22 cellular contexts compared by ENCODE assay signal in the genomic region with DNA sequence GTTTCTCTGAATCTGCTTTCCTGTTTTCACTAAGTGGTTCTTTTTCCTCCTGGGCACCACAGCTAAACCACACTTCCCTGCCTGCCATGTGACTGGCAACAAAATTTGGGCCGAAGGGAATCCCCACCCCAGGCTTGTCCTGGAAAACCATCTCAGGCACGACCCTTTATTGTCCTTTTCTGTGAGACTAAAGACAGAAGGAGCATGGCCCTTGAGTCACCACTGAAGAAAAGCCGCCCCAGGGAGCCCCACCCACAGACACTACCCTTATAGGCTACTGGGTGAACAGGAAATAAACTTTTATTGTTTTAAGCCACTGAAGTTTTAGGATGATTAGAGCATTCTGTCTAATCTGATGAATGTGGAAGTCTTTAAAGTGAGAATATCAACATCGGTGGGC.
A peak's percentile ranks its signal among the peaks of the same experiment; 100 is the strongest.
DNase-seq lines count a peak whose midpoint lies in the region; ATAC-seq, FAIRE-seq and TF ChIP-seq lines count a peak whose summit lies in the region.
"Had no signal": no experiment of that assay in that cellular context is flagged by ENCODE, and none has a peak within 500 bp of the region (broad histone marks: within the 10 kb centered on the region; RNA-seq: fewer than 3 reads in every experiment).

No MANE protein-coding gene starts in this region.

- DNase-seq in HepG2 (ENCODE audit: low spot score): no peak
- no peak for DNase-seq in right lobe of liver
- peak; percentile 64 to 88 for DNase-seq in PC-9
- DNase-seq in foreskin melanocyte: peak; percentile 61
- no peak for DNase-seq in HPDE6-E6E7 (ENCODE audit: extremely low spot score)
- no peak for DNase-seq in C1 segment of cervical spinal cord (lab: John Stamatoyannopoulos, UW)
- DNase-seq: activated CD4-positive, alpha-beta T cell treated with anti-CD3 and anti-CD28 coated beads, Interleukin-2, amount 50 U/mL, for 1 hour; activated T-cell treated with anti-CD3 and anti-CD28 coated beads, Interleukin-2, amount 50 U/mL, for 4 hours; CD8-positive, alpha-beta memory T cell; DMS79; effector memory CD4-positive, alpha-beta T cell; kidney glomerular epithelial cell; mammary epithelial cell; NCI-H1417; NCI-H2107; RPMI8226; SK-N-SH; stimulated activated CD4-positive, alpha-beta T cell treated with anti-CD3 and anti-CD28 coated beads, Interleukin-1b, Interleukin-23, amount 100 ng/mL, for 48 hours; stimulated activated naive CD4-positive, alpha-beta T cell; thyroid gland had no signal

- no peaks in the 10 kb centered on the region for H4K20me1 ChIP-seq in HepG2 (ENCODE audit: insufficient read depth, low read length)
- H4K20me1 ChIP-seq in PC-9 (ENCODE audit: insufficient read depth): no peaks in the 10 kb centered on the region

- H3K79me2 ChIP-seq in HepG2 (ENCODE audit: insufficient read depth, low read length) (no peaks in the 10 kb centered on the region), PC-9 (ENCODE audit: low read depth) (no peaks in the 10 kb centered on the region)
- H3K79me2 ChIP-seq: parathyroid adenoma had no signal

- WGBS in HepG2 (ENCODE audit: low lambda C conversion rate): 94% methylated on average over 4 of the region's 4 CpGs
- WGBS in right lobe of liver (ENCODE audit: insufficient coverage, low coverage, low lambda C conversion rate, missing lambda C conversion rate): 60% methylated on average over 4 of the region's 4 CpGs

- H3K36me3 ChIP-seq in HepG2 (replicated peaks in 1 of 2; ENCODE audit: control insufficient read depth in 1 of 2, insufficient read depth in 2 of 2, low read length in 2 of 2) (no peaks in the 10 kb centered on the region), right lobe of liver (no peaks in the 10 kb centered on the region), PC-9 (ENCODE audit: low read depth) (no peaks in the 10 kb centered on the region)
- H3K36me3 ChIP-seq: thyroid gland had no signal

- TF ChIP-seq EP300 in HepG2 (IDR thresholded peaks at IDR 0.05; ENCODE audit: low read depth in 2 of 2, low read length in 2 of 2) (no peak), HepG2 (CRISPR knock-in tag; IDR thresholded peaks at IDR 0.05; ENCODE audit: borderline replicate concordance) (no peak)

- no peak for TF ChIP-seq POLR2A in HepG2 (IDR thresholded peaks at IDR 0.05; ENCODE audit: insufficient read depth in 1 of 2, low read depth in 2 of 2, low read length in 2 of 2)
- TF ChIP-seq POLR2A in right lobe of liver (IDR thresholded peaks at IDR 0.05): no peak

- CTCF ChIA-PET in HepG2 (lab: Yijun Ruan, JAX; ENCODE audit: low intra/inter-chr PET ratio, low total read pairs): no interaction called here
- CTCF ChIA-PET in PC-9 (lab: Charles Lee): interaction anchor here (0.6 to 0.7 kb wide), 2 partner anchors 9 to 89 kb away, joined by 3 to 14 read pairs; a partner anchor contains a TSS

- H3K4me1 ChIP-seq in HepG2 (ENCODE audit: insufficient read depth, low read length) (peaks cover 46% of the 10 kb centered on the region), right lobe of liver (peaks cover 0 to 14% (median 0%) of the 10 kb centered on the region in 4 donors), PC-9 (replicated peaks; ENCODE audit: insufficient read depth) (peaks cover 39% of the 10 kb centered on the region)
- H3K4me1 ChIP-seq: parathyroid adenoma, thyroid gland had no signal

- POLR2A ChIA-PET in HepG2 (lab: Yijun Ruan, JAX): interaction anchor here (1.5 kb wide), 1 partner anchor 20 kb away, joined by 3 read pairs; no protein-coding TSS in a partner anchor
- POLR2A ChIA-PET in PC-9 (lab: Charles Lee; ENCODE audit: unreplicated experiment): interaction anchor here (0.5 kb wide), 1 partner anchor 39 kb away, joined by 6 read pairs; no protein-coding TSS in a partner anchor

- no peaks in the 10 kb centered on the region for H3K9me2 ChIP-seq in PC-9 (ENCODE audit: insufficient read depth)
- H3K9me2 ChIP-seq: SK-N-SH had no signal

- no peak overlapping the region for H3K27ac ChIP-seq in HepG2 (ENCODE audit: extremely low read length, insufficient read depth, low read length)
- H3K27ac ChIP-seq in right lobe of liver: no peak overlapping the region
- H3K27ac ChIP-seq in PC-9: peak overlapping the region; percentile 82
- H3K27ac ChIP-seq: parathyroid adenoma, thyroid gland had no signal

- intact Hi-C loops in HepG2 (cut with micrococcal nuclease; ENCODE audit: unreplicated experiment) (no loop called here), right lobe of liver (cut with DNase I) (no loop called here), PC-9 (cut with micrococcal nuclease; ENCODE audit: unreplicated experiment) (loop anchor here (1.0 kb wide), 1 partner anchor 61 kb away; no protein-coding TSS in a partner anchor)

- no peaks in the 10 kb centered on the region for H3K27me3 ChIP-seq in HepG2 (ENCODE audit: control insufficient read depth in 1 of 2, insufficient read depth in 2 of 2, low read length in 2 of 2)
- H3K27me3 ChIP-seq in right lobe of liver: no peaks in the 10 kb centered on the region
- no peaks in the 10 kb centered on the region for H3K27me3 ChIP-seq in PC-9 (ENCODE audit: insufficient read depth, low read depth)
- H3K27me3 ChIP-seq: thyroid gland had no signal

- TF ChIP-seq RAD21 in HepG2 (CRISPR knock-in tag; IDR thresholded peaks at IDR 0.05): no peak

- in situ Hi-C loops in HepG2 (cut with HindIII; ENCODE audit: extremely low pct_ligation_motif_present, low pct_unique_long_range_greater_than_20kb): no loop called here

- ATAC-seq in HepG2 (no peak), right lobe of liver (no peak), GM18520 (IDR thresholded peaks at IDR 0.05; ENCODE audit: unreplicated experiment) (no peak)

- H3K4me2 ChIP-seq in HepG2 (ENCODE audit: low read depth, low read length): no peak overlapping the region
- H3K4me2 ChIP-seq in PC-9: peak overlapping the region; percentile 38
- H3K4me2 ChIP-seq: SK-N-SH had no signal

- H3K4me3 ChIP-seq in HepG2 (replicated peaks in 1 of 3; ENCODE audit: insufficient read depth in 1 of 3, low read depth in 2 of 3, low read length in 3 of 3) (no peak overlapping the region), right lobe of liver (no peak overlapping the region), PC-9 (no peak overlapping the region)
- H3K4me3 ChIP-seq: thyroid gland had no signal

- FAIRE-seq in HepG2 (lab: Jason Lieb, UNC): no peak

- BruUV-seq in HepG2 (replicated peaks; lab: Mats Ljungman, UMichigan): no TSS peak
- no TSS peak for BruUV-seq in PC-9 (replicated peaks; lab: Mats Ljungman, UMichigan)

- no peak overlapping the region for H2AFZ ChIP-seq in HepG2 (ENCODE audit: low read length)
- H2AFZ ChIP-seq in PC-9: no peak overlapping the region
- H2AFZ ChIP-seq: parathyroid adenoma had no signal

- H3K9me3 ChIP-seq in HepG2 (ENCODE audit: low read length): no peaks in the 10 kb centered on the region
- H3K9me3 ChIP-seq in right lobe of liver: no peaks in the 10 kb centered on the region
- no peaks in the 10 kb centered on the region for H3K9me3 ChIP-seq in PC-9 (ENCODE audit: insufficient read depth, low read depth)
- H3K9me3 ChIP-seq: SK-N-SH, thyroid gland had no signal

- H3K9ac ChIP-seq in HepG2 (ENCODE audit: insufficient read depth, low read depth, low read length): no peak overlapping the region
- H3K9ac ChIP-seq: parathyroid adenoma, SK-N-SH had no signal

- H3F3A ChIP-seq in PC-9 (ENCODE audit: insufficient read depth, low read depth): peaks cover 23% of the 10 kb centered on the region

- TF ChIP-seq CTCF in HepG2 (CRISPR knock-in tag; IDR thresholded peaks at IDR 0.05) (no peak), right lobe of liver (IDR thresholded peaks at IDR 0.05) (no peak), PC-9 (conservative IDR thresholded peaks at IDR 0.05) (no peak)

TF ChIP-seq in HepG2, 621 proteins besides CTCF, POLR2A, EP300 and RAD21:
- no peak for TF ChIP-seq ARHGAP35 (CRISPR knock-in tag; IDR thresholded peaks at IDR 0.05; ENCODE audit: borderline replicate concordance)
- TF ChIP-seq FOXJ3 (CRISPR knock-in tag; IDR thresholded peaks at IDR 0.05; ENCODE audit: borderline replicate concordance): 0 out of 2 replicates have a peak, but pooled peaks have one; percentile 22

Comparison
In these comparisons a context has a peak if more than half of its experiments do, and no peak if none do; other contexts are left out.
1. DNase-seq: peak in PC-9 (2 of 2) and foreskin melanocyte (single experiment); none in HepG2 (single experiment), right lobe of liver (0 of 3), HPDE6-E6E7 (single experiment) and C1 segment of cervical spinal cord (0 of 14).